In genomic region chr10:87242192-87242591, GRCh38 we compare ENCODE assay signal across 1 cellular context. TPM values are rescaled to one million over a fixed set of nuclear protein-coding genes. Genes with fewer than 3 reads are reported as not detected.
"Had no signal": no experiment of that assay in that cellular context is flagged by ENCODE, and none has a peak within 500 bp of the region (broad histone marks: within the 10 kb centered on the region; RNA-seq: fewer than 3 reads in every experiment).

No MANE protein-coding gene starts in this region.

RNA-seq across cellular contexts. Expression of gene NUTM2A, which starts 16.9 kb away (rescaled TPM):
- total RNA-seq: HT-29 had no signal
